15 cellular contexts compared by ENCODE assay signal in the genomic region with DNA sequence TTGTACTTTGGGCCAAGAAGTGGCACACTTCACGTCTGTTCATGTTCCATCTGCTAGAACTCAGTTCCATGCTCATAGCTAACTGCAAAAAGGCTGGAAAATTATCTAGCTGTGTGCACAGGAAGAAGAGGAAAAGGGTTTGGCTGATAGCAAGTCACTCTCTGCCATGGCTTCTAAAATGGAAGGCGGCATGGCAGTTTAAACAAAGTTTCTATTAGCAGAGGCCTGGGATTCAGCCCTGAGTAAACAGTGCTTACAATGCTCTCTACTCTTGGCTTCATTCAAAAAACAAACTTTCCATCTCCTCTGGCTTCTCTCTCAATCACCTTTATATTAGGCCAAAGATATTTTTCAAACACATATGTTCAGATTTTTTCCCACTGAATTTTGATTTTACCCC.
A peak's percentile ranks its signal among the peaks of the same experiment; 100 is the strongest.
DNase-seq lines count a peak whose midpoint lies in the region; FAIRE-seq and TF ChIP-seq lines count a peak whose summit lies in the region.
"Had no signal": no experiment of that assay in that cellular context is flagged by ENCODE, and none has a peak within 500 bp of the region (broad histone marks: within the 10 kb centered on the region; RNA-seq: fewer than 3 reads in every experiment).

No MANE protein-coding gene starts in this region.

- H3K27ac ChIP-seq in H1 (ENCODE audit: low read depth, low read length) (no peak overlapping the region), stomach (peak overlapping the region in 3 of 5 donors; percentile 2 to 29 (median 11)), esophagus squamous epithelium (no peak overlapping the region)
- H3K27ac ChIP-seq: HL-60 had no signal

- H3K23ac ChIP-seq in H1 (ENCODE audit: insufficient read length) = no peak overlapping the region

- H2AK5ac ChIP-seq in H1 (ENCODE audit: low read depth, low read length) = no peak overlapping the region

- no peak for TF ChIP-seq RAD21 in H1 (IDR thresholded peaks at IDR 0.05 in 1 of 2, conservative IDR thresholded peaks at IDR 0.05 in 1 of 2; ENCODE audit: low read depth in 2 of 2, low read length in 2 of 2)

- H3K79me1 ChIP-seq in H1 (ENCODE audit: low read depth, low read length) = no peaks in the 10 kb centered on the region

- DNase-seq in NCI-H345 (lab: John Stamatoyannopoulos, UW) = peak; percentile 39
- DNase-seq in NCI-H345 treated with DMSO at 0.1 percent for 48 hours (lab: John Stamatoyannopoulos, UW; ENCODE audit: unreplicated experiment) = no peak
- peak; percentile 6 for DNase-seq in NCI-H146 treated with DMSO at 0.1 percent for 48 hours (lab: John Stamatoyannopoulos, UW; ENCODE audit: unreplicated experiment)
- no peak for DNase-seq in H1 (ENCODE audit: low read depth in 1 of 2, low spot score in 2 of 2)
- no peak for DNase-seq in stomach
- no peak for DNase-seq in kidney glomerular epithelial cell (lab: John Stamatoyannopoulos, UW)
- no peak for DNase-seq in esophagus squamous epithelium (lab: John Stamatoyannopoulos, UW)
- DNase-seq: Calu3, NCI-H1092, NCI-H1417 treated with DMSO at 0.1 percent for 48 hours, NCI-H1930, SHP77 treated with DMSO at 0.1 percent for 48 hours had no signal

- no peak for FAIRE-seq in H1 (lab: Jason Lieb, UNC)
- FAIRE-seq: G401.6, GM12878 had no signal

- no peak overlapping the region for H2BK15ac ChIP-seq in H1 (ENCODE audit: low read length)

- no peak for TF ChIP-seq POLR2A in H1 (IDR thresholded peaks at IDR 0.05; ENCODE audit: control extremely low read depth in 1 of 2, low read depth in 2 of 2, low read length in 2 of 2)
- TF ChIP-seq POLR2A in stomach (IDR thresholded peaks at IDR 0.05) = no peak
- no peak for TF ChIP-seq POLR2A in esophagus squamous epithelium (IDR thresholded peaks at IDR 0.05)

- H3K79me2 ChIP-seq in H1 (ENCODE audit: control insufficient read depth in 1 of 2, insufficient read depth in 2 of 2, low read length in 2 of 2) = no peaks in the 10 kb centered on the region

- no peak overlapping the region for H3K4me2 ChIP-seq in H1 (ENCODE audit: insufficient read depth in 1 of 2, low read depth in 2 of 2, low read length in 2 of 2)

- H3K56ac ChIP-seq in H1 (replicated peaks; ENCODE audit: insufficient read length, low read depth, low read length) = no peak overlapping the region

- POLR2A ChIA-PET in H1 (lab: Charles Lee; ENCODE audit: partially characterized antibody) = no interaction called here

- TF ChIP-seq CTCF in H1 (IDR thresholded peaks at IDR 0.05; ENCODE audit: control extremely low read depth in 1 of 3, insufficient read depth in 1 of 3, low read depth in 1 of 3, low read length in 3 of 3) (no peak), stomach (IDR thresholded peaks at IDR 0.05) (no peak), esophagus squamous epithelium (IDR thresholded peaks at IDR 0.05) (no peak)

- H3K36me3 ChIP-seq in H1 (ENCODE audit: control insufficient read depth in 2 of 4, insufficient read depth in 4 of 4, low read length in 3 of 4) (no peaks in the 10 kb centered on the region), stomach (no peaks in the 10 kb centered on the region), esophagus squamous epithelium (no peaks in the 10 kb centered on the region)

- 91% methylated on average over 2 of the region's 2 CpGs; no CpG with 5 or more reads in 1 of the 2 experiments for WGBS in H1 (ENCODE audit: extremely low coverage in 1 of 2, insufficient coverage in 1 of 2, insufficient read length in 1 of 2, insufficient replicate concordance in 2 of 2, low coverage in 1 of 2, low lambda C conversion rate in 2 of 2, missing lambda C conversion rate in 1 of 2), 2 experiments
- WGBS in stomach, 5 donors = 34 to 51% (median 43%) methylated on average over 2 of the region's 2 CpGs
- WGBS in esophagus squamous epithelium, 2 donors = 28 to 57% methylated on average over 2 of the region's 2 CpGs

- no peak overlapping the region for H3K9ac ChIP-seq in H1 (replicated peaks in 1 of 4; ENCODE audit: extremely low read depth in 1 of 4, low read depth in 3 of 4, low read length in 3 of 4)

- H3K18ac ChIP-seq in H1 (ENCODE audit: extremely low read depth, low read length) = no peak overlapping the region

- H3K4me3 ChIP-seq in H1 (ENCODE audit: extremely low read depth in 1 of 4, insufficient read depth in 2 of 4, low read depth in 3 of 4, low read length in 4 of 4) (no peak overlapping the region), stomach (no peak overlapping the region), esophagus squamous epithelium (no peak overlapping the region)
- H3K4me3 ChIP-seq: GM12878 had no signal

- H3K4me1 ChIP-seq in H1 (replicated peaks in 1 of 4; ENCODE audit: control insufficient read depth in 3 of 4, insufficient read depth in 4 of 4, low read length in 3 of 4) (peaks cover 2 to 6% (median 5%) of the 10 kb centered on the region in 4 experiments; a peak in 3 of 7 replicates), stomach (peaks cover 0 to 14% (median 2%) of the 10 kb centered on the region in 4 donors), esophagus squamous epithelium (peaks cover 0 to 3% (median 0%) of the 10 kb centered on the region in 3 donors)

- TF ChIP-seq EP300 in H1 (IDR thresholded peaks at IDR 0.05; ENCODE audit: borderline replicate concordance in 1 of 2, low read depth in 2 of 2, low read length in 2 of 2) (no peak), stomach (IDR thresholded peaks at IDR 0.05) (no peak)

- H4K20me1 ChIP-seq in H1 (replicated peaks in 1 of 2; ENCODE audit: control insufficient read depth in 1 of 2, insufficient read depth in 2 of 2, low read length in 2 of 2) = no peaks in the 10 kb centered on the region

- H2BK20ac ChIP-seq in H1 (ENCODE audit: low read length) = 0 out of 2 replicates have a peak overlapping the region, but pooled peaks have one; percentile 15

- H4K8ac ChIP-seq in H1 (ENCODE audit: extremely low read depth, insufficient read depth, low read length) = no peak overlapping the region

- H3K9me3 ChIP-seq in H1 (ENCODE audit: insufficient read depth in 2 of 2, low read depth in 1 of 2, low read length in 1 of 2) (no peaks in the 10 kb centered on the region), stomach (no peaks in the 10 kb centered on the region), esophagus squamous epithelium (no peaks in the 10 kb centered on the region)

- H2AFZ ChIP-seq in H1 (ENCODE audit: low read length) = no peak overlapping the region

- intact Hi-C loops in stomach (cut with DNase I; ENCODE audit: low total_unique reads) (no loop called here), esophagus squamous epithelium (cut with DNase I) (no loop called here)

- H4K91ac ChIP-seq in H1 (replicated peaks; ENCODE audit: insufficient read length, low read length) = no peak overlapping the region

- H4K5ac ChIP-seq in H1 (ENCODE audit: insufficient read length, low read depth, low read length) = no peak overlapping the region

- no peak overlapping the region for H2BK5ac ChIP-seq in H1 (ENCODE audit: low read depth, low read length)

- no peak overlapping the region for H2BK12ac ChIP-seq in H1 (ENCODE audit: low read depth, low read length)

- no peak overlapping the region for H2BK120ac ChIP-seq in H1 (replicated peaks; ENCODE audit: low read depth, low read length)

- no peaks in the 10 kb centered on the region for H3K23me2 ChIP-seq in H1 (ENCODE audit: low read depth, low read length)

- H3K14ac ChIP-seq in H1 (ENCODE audit: insufficient read length) = no peak overlapping the region

- no peak overlapping the region for H3K4ac ChIP-seq in H1 (replicated peaks; ENCODE audit: insufficient read length, low read depth, low read length)

- CTCF ChIA-PET in H1 (lab: Charles Lee; ENCODE audit: partially characterized antibody) = interaction anchor here (0.8 to 1.2 kb wide), 2 partner anchors 13 to 206 kb away, joined by 3 read pairs; no protein-coding TSS in a partner anchor

- H3K27me3 ChIP-seq in H1 (replicated peaks in 1 of 4; ENCODE audit: control insufficient read depth in 3 of 4, extremely low read depth in 1 of 4, insufficient read depth in 3 of 4, low read length in 3 of 4) = no peaks in the 10 kb centered on the region
- H3K27me3 ChIP-seq in stomach = no peaks in the 10 kb centered on the region
- no peaks in the 10 kb centered on the region for H3K27me3 ChIP-seq in esophagus squamous epithelium

TF ChIP-seq in H1, 55 proteins besides CTCF, POLR2A, EP300 and RAD21 (continues in another document):
- TF ChIP-seq BRCA1 (IDR thresholded peaks at IDR 0.05; ENCODE audit: low read depth, low read length) = no peak
- no peak for TF ChIP-seq TEAD4 (IDR thresholded peaks at IDR 0.05; ENCODE audit: low read depth, low read length)
- TF ChIP-seq TCF12 (IDR thresholded peaks at IDR 0.05; ENCODE audit: low read depth, low read length) = no peak

Comparison
In these comparisons a context has a peak if more than half of its experiments do, and no peak if none do; other contexts are left out.
1. DNase-seq: peak in NCI-H345 (single experiment) and NCI-H146 treated with DMSO at 0.1 percent for 48 hours (single experiment); none in NCI-H345 treated with DMSO at 0.1 percent for 48 hours (single experiment), H1 (0 of 2), stomach (single experiment), kidney glomerular epithelial cell (single experiment) and esophagus squamous epithelium (single experiment).
2. H3K27ac ChIP-seq: peak in stomach (3 of 5); none in H1 (single experiment) and esophagus squamous epithelium (0 of 4).